Comparison of ENCODE assay signal across 7 cellular contexts in the genomic region with DNA sequence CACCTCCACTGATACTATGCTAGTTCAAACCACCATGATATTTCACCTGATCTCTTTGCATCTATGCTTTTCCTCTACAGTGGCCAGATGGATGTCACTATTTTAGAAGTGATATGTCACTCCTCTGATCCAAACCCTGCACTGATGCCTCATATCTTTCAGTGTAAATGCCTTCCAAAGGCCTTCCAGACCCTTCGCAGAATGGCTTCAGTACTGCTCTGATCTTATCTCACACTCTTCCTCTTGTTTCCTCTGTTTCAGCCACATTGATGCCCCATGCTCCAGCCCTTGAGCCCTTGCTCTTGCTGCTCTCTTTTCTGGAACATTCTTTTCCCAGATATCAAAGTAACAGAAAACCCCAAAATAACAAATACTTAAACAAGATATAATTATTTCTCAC. TPM values are rescaled to one million over a fixed set of nuclear protein-coding genes. Genes with fewer than 3 reads are reported as not detected.
"Had no signal": no experiment of that assay in that cellular context is flagged by ENCODE, and none has a peak within 500 bp of the region (broad histone marks: within the 10 kb centered on the region; RNA-seq: fewer than 3 reads in every experiment).

No MANE protein-coding gene starts in this region.

- FAIRE-seq: HepG2, HTR-8/SVneo had no signal

- ATAC-seq: HepG2 had no signal

- H3K27ac Mint-ChIP-seq: IgD-negative memory B cell had no signal

- H3K27ac ChIP-seq: HL-60 had no signal

- H3K4me3 Mint-ChIP-seq: IgD-negative memory B cell had no signal

- H3K36me3 Mint-ChIP-seq: IgD-negative memory B cell had no signal

- DNase-seq: IMR-90, KBM-7 had no signal

RNA-seq across cellular contexts. Expression of a gene that starts 17.9 kb away (rescaled TPM):
- total RNA-seq: HT1080 had no signal
